In the genomic region with DNA sequence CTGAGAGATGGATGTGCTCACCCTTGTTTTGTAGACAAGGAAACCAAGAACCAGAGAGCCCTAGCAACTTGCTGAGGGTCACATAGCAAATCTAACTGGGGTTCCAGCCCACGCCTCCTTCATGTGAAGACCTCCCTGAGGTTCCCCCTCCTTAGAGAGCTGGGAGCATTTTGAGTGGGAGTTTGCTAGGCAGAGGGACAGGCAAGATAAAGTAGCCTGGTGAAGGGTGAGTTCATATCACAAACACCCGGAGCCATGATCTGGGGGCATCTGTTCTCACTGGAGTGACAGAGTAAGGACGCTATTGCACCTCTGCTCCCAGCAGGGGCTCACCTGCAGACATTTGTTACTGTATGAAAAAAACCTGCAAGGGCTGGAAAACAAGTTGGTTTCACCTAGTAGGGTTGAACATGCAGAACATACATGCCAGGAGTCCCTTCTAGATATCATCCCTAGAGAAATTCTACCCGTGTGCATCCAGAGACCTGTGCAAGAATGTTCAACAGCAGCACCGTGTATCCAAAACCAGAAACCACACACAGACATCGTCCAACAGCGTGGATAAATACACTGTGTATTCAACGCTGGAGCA, we compare ENCODE assay signal across 14 cellular contexts.
A peak's percentile ranks its signal among the peaks of the same experiment; 100 is the strongest.
DNase-seq lines count a peak whose midpoint lies in the region; ATAC-seq and TF ChIP-seq lines count a peak whose summit lies in the region.
"Had no signal": no experiment of that assay in that cellular context is flagged by ENCODE, and none has a peak within 500 bp of the region (broad histone marks: within the 10 kb centered on the region; RNA-seq: fewer than 3 reads in every experiment).

No MANE protein-coding gene starts in this region.

- H3K27me3 Mint-ChIP-seq in activated CD4-positive, alpha-beta T cell treated with anti-CD3 and anti-CD28 coated beads, Interleukin-2, amount 10 ng/mL, durations not matched to agents 24 days and 14 days, result no peaks in the 10 kb centered on the region
- H3K27me3 Mint-ChIP-seq in IgD-negative memory B cell (no peaks in the 10 kb centered on the region), natural killer cell (ENCODE audit: low read depth in 2 of 2) (no peaks in the 10 kb centered on the region)
- no peaks in the 10 kb centered on the region for H3K27me3 Mint-ChIP-seq in activated naive CD8-positive, alpha-beta T cell treated with anti-CD3 and anti-CD28 coated beads for 36 hours

- H3K27ac Mint-ChIP-seq in activated CD4-positive, alpha-beta T cell treated with anti-CD3 and anti-CD28 coated beads, Interleukin-2, amount 10 ng/mL, durations not matched to agents 24 days and 14 days, result peak overlapping the region; percentile 85
- H3K27ac Mint-ChIP-seq in IgD-negative memory B cell (peak overlapping the region; percentile 69 to 85 (median 77)), natural killer cell (peak overlapping the region; percentile 85 to 91)
- peak overlapping the region; percentile 88 for H3K27ac Mint-ChIP-seq in activated naive CD8-positive, alpha-beta T cell treated with anti-CD3 and anti-CD28 coated beads for 36 hours
- H3K27ac Mint-ChIP-seq: nephron progenitor cell had no signal

- no peak overlapping the region for H3K4me3 ChIP-seq in mucosa of descending colon
- H3K4me3 ChIP-seq: psoas muscle, uterus had no signal

- TF ChIP-seq CTCF in natural killer cell (IDR thresholded peaks at IDR 0.05) (no peak), mucosa of descending colon (IDR thresholded peaks at IDR 0.05) (no peak)

- peak overlapping the region; percentile 12 for H3K4me3 Mint-ChIP-seq in activated CD4-positive, alpha-beta T cell treated with anti-CD3 and anti-CD28 coated beads, Interleukin-2, amount 10 ng/mL, durations not matched to agents 24 days and 14 days
- H3K4me3 Mint-ChIP-seq in IgD-negative memory B cell (no peak overlapping the region), natural killer cell (peak overlapping the region; percentile 71)
- no peak overlapping the region for H3K4me3 Mint-ChIP-seq in activated naive CD8-positive, alpha-beta T cell treated with anti-CD3 and anti-CD28 coated beads for 36 hours
- H3K4me3 Mint-ChIP-seq: nephron progenitor cell had no signal

- H3K9me3 ChIP-seq in mucosa of descending colon, result no peaks in the 10 kb centered on the region
- H3K9me3 ChIP-seq: psoas muscle, uterus had no signal

- peaks cover 69% of the 10 kb centered on the region for H3K36me3 Mint-ChIP-seq in activated CD4-positive, alpha-beta T cell treated with anti-CD3 and anti-CD28 coated beads, Interleukin-2, amount 10 ng/mL, durations not matched to agents 24 days and 14 days (ENCODE audit: low read depth)
- no peaks in the 10 kb centered on the region for H3K36me3 Mint-ChIP-seq in IgD-negative memory B cell
- H3K36me3 Mint-ChIP-seq in activated naive CD8-positive, alpha-beta T cell treated with anti-CD3 and anti-CD28 coated beads for 36 hours, result peaks cover 90% of the 10 kb centered on the region
- H3K36me3 Mint-ChIP-seq in natural killer cell, result peaks cover 11% of the 10 kb centered on the region

- H3K9me3 Mint-ChIP-seq in activated CD4-positive, alpha-beta T cell treated with anti-CD3 and anti-CD28 coated beads, Interleukin-2, amount 10 ng/mL, durations not matched to agents 24 days and 14 days, result peaks cover 6% of the 10 kb centered on the region
- H3K9me3 Mint-ChIP-seq in IgD-negative memory B cell (no peaks in the 10 kb centered on the region), natural killer cell (no peaks in the 10 kb centered on the region)
- H3K9me3 Mint-ChIP-seq in activated naive CD8-positive, alpha-beta T cell treated with anti-CD3 and anti-CD28 coated beads for 36 hours, result peaks cover 14% of the 10 kb centered on the region

- ATAC-seq in natural killer cell (no peak), mucosa of descending colon (no peak)
- ATAC-seq: psoas muscle had no signal

- H3K4me1 Mint-ChIP-seq in activated CD4-positive, alpha-beta T cell treated with anti-CD3 and anti-CD28 coated beads, Interleukin-2, amount 10 ng/mL, durations not matched to agents 24 days and 14 days, result peaks cover 66% of the 10 kb centered on the region
- H3K4me1 Mint-ChIP-seq in IgD-negative memory B cell (peaks cover 22 to 32% (median 31%) of the 10 kb centered on the region in 3 donors), natural killer cell (peaks cover 71 to 74% of the 10 kb centered on the region in 2 donors)
- peaks cover 75% of the 10 kb centered on the region for H3K4me1 Mint-ChIP-seq in activated naive CD8-positive, alpha-beta T cell treated with anti-CD3 and anti-CD28 coated beads for 36 hours

- no peaks in the 10 kb centered on the region for H3K36me3 ChIP-seq in mucosa of descending colon (ENCODE audit: low read depth)
- H3K36me3 ChIP-seq: uterus had no signal

- intact Hi-C loops in activated CD4-positive, alpha-beta T cell treated with anti-CD3 and anti-CD28 coated beads, Interleukin-2, amount 10 ng/mL, durations not matched to agents 24 days and 14 days (cut with micrococcal nuclease), result loop anchor here (5.0 kb wide), 3 partner anchors 72 to 162 kb away; no protein-coding TSS in a partner anchor
- intact Hi-C loops in natural killer cell (cut with micrococcal nuclease) (no loop called here), mucosa of descending colon (cut with DNase I, micrococcal nuclease) (no loop called here)

- peaks cover 3% of the 10 kb centered on the region for H3K4me1 ChIP-seq in mucosa of descending colon (ENCODE audit: low read depth)
- H3K4me1 ChIP-seq: psoas muscle, uterus had no signal

- DNase-seq in activated CD4-positive, alpha-beta T cell treated with anti-CD3 and anti-CD28 coated beads, Interleukin-2, amount 10 ng/mL, durations not matched to agents 24 days and 14 days, result no peak
- no peak for DNase-seq in activated CD4-positive, alpha-beta T cell treated with anti-CD3 and anti-CD28 coated beads, Interleukin-2, amount 50 U/mL, for 4 hours
- DNase-seq in activated naive CD8-positive, alpha-beta T cell treated with anti-CD3 and anti-CD28 coated beads for 36 hours, result no peak
- DNase-seq in natural killer cell (no peak), mucosa of descending colon (no peak), CD1c-positive myeloid dendritic cell (ENCODE audit: extremely low spot score) (no peak)
- DNase-seq in stimulated activated naive CD4-positive, alpha-beta T cell treated with Interleukin-2 at 50 U/mL for 16 hours (lab: John Stamatoyannopoulos, UW), result no peak
- DNase-seq: foreskin melanocyte, IMR-90, NCI-H524 treated with DMSO at 0.1 percent for 48 hours, nephron progenitor cell, psoas muscle, uterus had no signal

Comparison
In these comparisons a context has a peak if more than half of its experiments do, and no peak if none do; other contexts are left out.
1. H3K4me3 Mint-ChIP-seq: peak in activated CD4-positive, alpha-beta T cell treated with anti-CD3 and anti-CD28 coated beads, Interleukin-2, amount 10 ng/mL, durations not matched to agents 24 days and 14 days (single experiment) and natural killer cell (single experiment); none in IgD-negative memory B cell (0 of 4) and activated naive CD8-positive, alpha-beta T cell treated with anti-CD3 and anti-CD28 coated beads for 36 hours (single experiment).
2. Peak in every context shown above with its lines, with median percentiles within 50 percentile points of each other: H3K27ac Mint-ChIP-seq.